Comparison of ENCODE assay signal across 25 cellular contexts in the genomic region with DNA sequence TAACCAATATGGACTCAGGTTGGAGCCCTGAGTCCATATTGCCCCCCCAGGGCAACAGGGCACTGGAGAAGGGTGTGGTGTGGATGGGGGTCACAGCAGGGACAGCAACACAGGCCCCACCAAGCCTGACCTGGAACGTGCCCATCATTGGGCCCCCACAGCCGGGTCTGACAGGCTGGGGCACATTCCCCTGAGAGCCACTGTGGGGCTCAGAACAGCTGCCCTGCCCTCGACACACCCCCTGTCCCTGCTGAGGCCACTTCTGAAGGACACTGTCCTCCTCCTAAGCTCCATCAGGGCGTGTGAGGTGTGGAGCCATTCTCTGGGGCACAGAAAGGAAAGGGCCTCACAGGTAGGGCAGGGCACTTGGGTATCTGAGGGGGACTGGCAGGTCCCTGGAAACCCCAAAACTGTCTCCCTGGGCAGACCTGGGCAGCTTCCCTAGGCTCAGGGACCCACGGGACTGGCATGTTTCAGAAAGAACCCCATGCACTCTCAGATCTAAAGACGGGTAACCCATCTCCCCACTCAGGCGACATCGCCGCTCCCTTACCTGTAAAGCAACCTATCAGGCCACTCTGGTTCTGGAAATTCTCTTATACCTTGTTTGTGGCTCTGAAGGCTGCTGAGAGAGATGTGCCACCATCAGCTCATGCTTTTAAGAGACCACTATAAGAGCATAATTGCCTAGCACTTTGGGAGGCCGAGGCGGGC.
DNase-seq lines count a peak whose midpoint lies in the region; ATAC-seq, FAIRE-seq and TF ChIP-seq lines count a peak whose summit lies in the region.
"Had no signal": no experiment of that assay in that cellular context is flagged by ENCODE, and none has a peak within 500 bp of the region (broad histone marks: within the 10 kb centered on the region; RNA-seq: fewer than 3 reads in every experiment).

No MANE protein-coding gene starts in this region.

- H3K27me3 ChIP-seq in RWPE2 (ENCODE audit: insufficient read depth, poor library complexity, severe bottlenecking) (no peaks in the 10 kb centered on the region), suprapubic skin (no peaks in the 10 kb centered on the region)

- no peaks in the 10 kb centered on the region for H3K36me3 Mint-ChIP-seq in activated naive CD8-positive, alpha-beta T cell treated with anti-CD3 and anti-CD28 coated beads, Interleukin-2, amount 10 ng/mL, durations not matched to agents 7 days and 5 days
- H3K36me3 Mint-ChIP-seq in activated naive CD8-positive, alpha-beta T cell treated with anti-CD3 and anti-CD28 coated beads for 36 hours, result no peaks in the 10 kb centered on the region
- H3K36me3 Mint-ChIP-seq: CD8-positive, alpha-beta T cell; IgD-negative memory B cell; stimulated activated naive B cell treated with anti-CD40 and anti-IgM and Interleukin-4, amounts not matched to agents 10 μg/mL and 1 μg/mL and 100 μg/mL, for 72 hours had no signal

- no peak for TF ChIP-seq POLR2A in suprapubic skin (IDR thresholded peaks at IDR 0.05)
- no peak for TF ChIP-seq POLR2A in GM12892 (IDR thresholded peaks at IDR 0.05; ENCODE audit: low read depth, low read length)

- no peak for TF ChIP-seq CTCF in RWPE2 (IDR thresholded peaks at IDR 0.05; ENCODE audit: poor library complexity, severe bottlenecking)
- TF ChIP-seq CTCF in suprapubic skin (IDR thresholded peaks at IDR 0.05), result no peak

- H3K4me1 ChIP-seq in RWPE2 (ENCODE audit: insufficient read depth, poor library complexity, severe bottlenecking), result no peaks in the 10 kb centered on the region
- peaks cover 2% of the 10 kb centered on the region for H3K4me1 ChIP-seq in suprapubic skin

- no peak overlapping the region for H3K27ac Mint-ChIP-seq in activated naive CD8-positive, alpha-beta T cell treated with anti-CD3 and anti-CD28 coated beads, Interleukin-2, amount 10 ng/mL, durations not matched to agents 7 days and 5 days
- H3K27ac Mint-ChIP-seq in activated naive CD8-positive, alpha-beta T cell treated with anti-CD3 and anti-CD28 coated beads for 36 hours, result no peak overlapping the region
- H3K27ac Mint-ChIP-seq: CD8-positive, alpha-beta T cell; dendritic cell treated with granulocyte-macrophage colony-stimulating factor and Interleukin-4, amounts not matched to agents 40 ng/mL and 50 ng/mL, for 4 days; IgD-negative memory B cell; progenitor cell of endocrine pancreas; stimulated activated naive B cell treated with anti-CD40 and anti-IgM and Interleukin-4, amounts not matched to agents 10 μg/mL and 1 μg/mL and 100 μg/mL, for 72 hours had no signal

- TF ChIP-seq EP300 in suprapubic skin (IDR thresholded peaks at IDR 0.05), result no peak

- no peak overlapping the region for H3K27ac ChIP-seq in RWPE2 (ENCODE audit: poor library complexity, severe bottlenecking)
- no peak overlapping the region for H3K27ac ChIP-seq in suprapubic skin
- H3K27ac ChIP-seq: thoracic aorta had no signal

- no peaks in the 10 kb centered on the region for H3K9me3 Mint-ChIP-seq in activated naive CD8-positive, alpha-beta T cell treated with anti-CD3 and anti-CD28 coated beads, Interleukin-2, amount 10 ng/mL, durations not matched to agents 7 days and 5 days
- no peaks in the 10 kb centered on the region for H3K9me3 Mint-ChIP-seq in activated naive CD8-positive, alpha-beta T cell treated with anti-CD3 and anti-CD28 coated beads for 36 hours
- H3K9me3 Mint-ChIP-seq: CD8-positive, alpha-beta T cell; dendritic cell treated with granulocyte-macrophage colony-stimulating factor and Interleukin-4, amounts not matched to agents 40 ng/mL and 50 ng/mL, for 4 days; neural crest cell; stimulated activated naive B cell treated with anti-CD40 and anti-IgM and Interleukin-4, amounts not matched to agents 10 μg/mL and 1 μg/mL and 100 μg/mL, for 72 hours had no signal

- no peak for FAIRE-seq in GM12892 (lab: Jason Lieb, UNC)
- FAIRE-seq: GM18507 had no signal

- 95% methylated on average over 6 of the region's 11 CpGs for WGBS in suprapubic skin

- peak; percentile 19 for DNase-seq in activated naive CD8-positive, alpha-beta T cell treated with anti-CD3 and anti-CD28 coated beads, Interleukin-2, amount 10 ng/mL, durations not matched to agents 7 days and 5 days
- DNase-seq in activated naive CD8-positive, alpha-beta T cell treated with anti-CD3 and anti-CD28 coated beads for 36 hours, result no peak
- peak; percentile 24 for DNase-seq in RWPE2 (ENCODE audit: low spot score)
- peak; percentile 16 for DNase-seq in left ventricle myocardium superior
- DNase-seq in suprapubic skin (ENCODE audit: low spot score in 2 of 2), result peak; percentile 43 to 67
- DNase-seq in mucosa of gallbladder (ENCODE audit: low spot score), result no peak
- DNase-seq in GM12892 (ENCODE audit: insufficient read length), result no peak
- no peak for DNase-seq in NCI-H345 treated with DMSO at 0.1 percent for 48 hours (lab: John Stamatoyannopoulos, UW; ENCODE audit: unreplicated experiment)
- DNase-seq: activated CD4-positive, CD25-positive, alpha-beta regulatory T cell; activated CD8-positive, alpha-beta memory T cell treated with anti-CD3 and anti-CD28 coated beads for 24 hours; DMS153; HCEC 1CT; midbrain; NCI-H1436; RPMI8226; stimulated activated CD4-positive, alpha-beta T cell treated with anti-CD3 and anti-CD28 coated beads, Interleukin-2, amount 100 ng/mL, for 24 hours; stimulated activated naive B cell treated with anti-CD40 and anti-IgM and Interleukin-4, amounts not matched to agents 10 μg/mL and 1 μg/mL and 100 μg/mL, for 72 hours had no signal

- H3K9me3 ChIP-seq in RWPE2 (ENCODE audit: severe bottlenecking) (no peaks in the 10 kb centered on the region), suprapubic skin (no peaks in the 10 kb centered on the region)
- H3K9me3 ChIP-seq: thoracic aorta had no signal

- H3K4me3 ChIP-seq in RWPE2 (ENCODE audit: severe bottlenecking) (no peak overlapping the region), suprapubic skin (no peak overlapping the region)
- H3K4me3 ChIP-seq: thoracic aorta had no signal

- intact Hi-C loops in left ventricle myocardium superior (cut with micrococcal nuclease), result no loop called here

- ATAC-seq in activated naive CD8-positive, alpha-beta T cell treated with anti-CD3 and anti-CD28 coated beads, Interleukin-2, amount 10 ng/mL, durations not matched to agents 7 days and 5 days (ENCODE audit: low read depth), result no peak
- ATAC-seq in RWPE2 (ENCODE audit: low read depth) (no peak), left ventricle myocardium superior (no peak)
- ATAC-seq: left colon; stimulated activated naive B cell treated with anti-CD40 and anti-IgM and Interleukin-4, amounts not matched to agents 10 μg/mL and 1 μg/mL and 100 μg/mL, for 72 hours had no signal

- POLR2A ChIA-PET in activated naive CD8-positive, alpha-beta T cell treated with anti-CD3 and anti-CD28 coated beads, Interleukin-2, amount 10 ng/mL, durations not matched to agents 7 days and 5 days (lab: Charles Lee), result no interaction called here

- H3K4me1 Mint-ChIP-seq in activated naive CD8-positive, alpha-beta T cell treated with anti-CD3 and anti-CD28 coated beads, Interleukin-2, amount 10 ng/mL, durations not matched to agents 7 days and 5 days, result no peaks in the 10 kb centered on the region
- peaks cover 4% of the 10 kb centered on the region for H3K4me1 Mint-ChIP-seq in activated naive CD8-positive, alpha-beta T cell treated with anti-CD3 and anti-CD28 coated beads for 36 hours
- H3K4me1 Mint-ChIP-seq: IgD-negative memory B cell; stimulated activated naive B cell treated with anti-CD40 and anti-IgM and Interleukin-4, amounts not matched to agents 10 μg/mL and 1 μg/mL and 100 μg/mL, for 72 hours had no signal

- H3K36me3 ChIP-seq in RWPE2 (ENCODE audit: low read depth) (no peaks in the 10 kb centered on the region), suprapubic skin (no peaks in the 10 kb centered on the region)
- H3K36me3 ChIP-seq: thoracic aorta had no signal

- H3K4me3 Mint-ChIP-seq in activated naive CD8-positive, alpha-beta T cell treated with anti-CD3 and anti-CD28 coated beads, Interleukin-2, amount 10 ng/mL, durations not matched to agents 7 days and 5 days, result no peak overlapping the region
- H3K4me3 Mint-ChIP-seq in activated naive CD8-positive, alpha-beta T cell treated with anti-CD3 and anti-CD28 coated beads for 36 hours, result no peak overlapping the region
- H3K4me3 Mint-ChIP-seq: CD8-positive, alpha-beta T cell; dendritic cell treated with granulocyte-macrophage colony-stimulating factor and Interleukin-4, amounts not matched to agents 40 ng/mL and 50 ng/mL, for 4 days; neural crest cell; stimulated activated naive B cell treated with anti-CD40 and anti-IgM and Interleukin-4, amounts not matched to agents 10 μg/mL and 1 μg/mL and 100 μg/mL, for 72 hours had no signal

- peaks cover 3% of the 10 kb centered on the region for H3K27me3 Mint-ChIP-seq in activated naive CD8-positive, alpha-beta T cell treated with anti-CD3 and anti-CD28 coated beads, Interleukin-2, amount 10 ng/mL, durations not matched to agents 7 days and 5 days
- no peaks in the 10 kb centered on the region for H3K27me3 Mint-ChIP-seq in activated naive CD8-positive, alpha-beta T cell treated with anti-CD3 and anti-CD28 coated beads for 36 hours
- H3K27me3 Mint-ChIP-seq: dendritic cell treated with granulocyte-macrophage colony-stimulating factor and Interleukin-4, amounts not matched to agents 40 ng/mL and 50 ng/mL, for 4 days had no signal

Comparison
In these comparisons a context has a peak if more than half of its experiments do, and no peak if none do; other contexts are left out.
1. DNase-seq: peak in activated naive CD8-positive, alpha-beta T cell treated with anti-CD3 and anti-CD28 coated beads, Interleukin-2, amount 10 ng/mL, durations not matched to agents 7 days and 5 days (single experiment), RWPE2 (single experiment), left ventricle myocardium superior (single experiment) and suprapubic skin (2 of 2); none in activated naive CD8-positive, alpha-beta T cell treated with anti-CD3 and anti-CD28 coated beads for 36 hours (single experiment), mucosa of gallbladder (single experiment), GM12892 (single experiment) and NCI-H345 treated with DMSO at 0.1 percent for 48 hours (single experiment).